ENCODE assay signal across 18 cellular contexts in the genomic region with DNA sequence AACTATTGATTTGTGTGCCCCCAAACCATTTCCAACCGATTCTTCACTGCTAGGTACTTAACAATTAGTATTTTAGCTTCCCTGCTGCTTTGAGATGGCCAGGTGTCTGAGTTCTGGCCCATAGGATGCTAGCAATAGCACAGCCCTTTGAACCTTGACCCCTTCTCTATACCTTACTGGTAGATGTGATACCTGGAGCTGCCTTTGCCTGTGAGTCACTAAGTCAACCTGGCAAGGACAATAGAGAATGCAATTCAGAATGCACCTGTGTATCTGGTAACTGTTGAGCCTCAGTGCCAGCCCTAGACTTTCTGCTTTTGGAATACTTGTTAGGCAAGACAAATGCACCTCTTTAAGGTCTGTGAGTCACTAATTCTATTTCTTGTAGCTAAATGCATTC.
DNase-seq lines count a peak whose midpoint lies in the region; ATAC-seq and TF ChIP-seq lines count a peak whose summit lies in the region.
"Had no signal": no experiment of that assay in that cellular context is flagged by ENCODE, and none has a peak within 500 bp of the region (broad histone marks: within the 10 kb centered on the region; RNA-seq: fewer than 3 reads in every experiment).

No MANE protein-coding gene starts in this region.

- BruUV-seq in Caco-2 (replicated peaks; lab: Mats Ljungman, UMichigan): no TSS peak

- H3K27me3 ChIP-seq in Caco-2 (replicated peaks; ENCODE audit: control insufficient read depth, insufficient read depth, low read length): no peaks in the 10 kb centered on the region
- H3K27me3 ChIP-seq: SJSA1 had no signal

- H3K9me3 Mint-ChIP-seq in Caco-2 (ENCODE audit: unreplicated experiment): no peaks in the 10 kb centered on the region
- no peaks in the 10 kb centered on the region for H3K9me3 Mint-ChIP-seq in activated naive CD4-positive, alpha-beta T cell treated with anti-CD3 and anti-CD28 coated beads for 36 hours

- CTCF ChIA-PET in Caco-2 (lab: Charles Lee): no interaction called here
- CTCF ChIA-PET in activated naive CD4-positive, alpha-beta T cell treated with anti-CD3 and anti-CD28 coated beads for 36 hours (lab: Charles Lee): no interaction called here

- no peak overlapping the region for H3K4me3 Mint-ChIP-seq in Caco-2 (ENCODE audit: unreplicated experiment)
- H3K4me3 Mint-ChIP-seq in activated naive CD4-positive, alpha-beta T cell treated with anti-CD3 and anti-CD28 coated beads for 36 hours: no peak overlapping the region

- H3K27ac Mint-ChIP-seq in Caco-2 (ENCODE audit: unreplicated experiment): no peak overlapping the region
- no peak overlapping the region for H3K27ac Mint-ChIP-seq in activated naive CD4-positive, alpha-beta T cell treated with anti-CD3 and anti-CD28 coated beads for 36 hours

- DNase-seq in Caco-2: peak; percentile 45 to 56
- peak; percentile 53 for DNase-seq in HT-29 (ENCODE audit: low spot score)
- DNase-seq in epithelial cell of esophagus (ENCODE audit: low read depth): peak; percentile 2
- DNase-seq in left colon: no peak
- DNase-seq in activated naive CD4-positive, alpha-beta T cell treated with anti-CD3 and anti-CD28 coated beads for 36 hours: no peak
- DNase-seq in NOMO-1 treated with DMSO at 0.1 percent for 48 hours (lab: John Stamatoyannopoulos, UW; ENCODE audit: unreplicated experiment): no peak
- DNase-seq: NCI-H1092, NCI-H1417 treated with DMSO at 0.1 percent for 48 hours, NCI-H187 treated with DMSO at 0.1 percent for 48 hours, NCI-H2107, NCI-H524, NCI-H774, Right ventricle myocardium superior, RPMI8226 had no signal

- POLR2A ChIA-PET in Caco-2 (lab: Charles Lee): no interaction called here

- ATAC-seq in left colon: peak; percentile 83
- ATAC-seq in GM18909 (IDR thresholded peaks at IDR 0.05; ENCODE audit: poor library complexity, unreplicated experiment): no peak
- ATAC-seq: GM12878, HCT116 had no signal

- H3K36me3 Mint-ChIP-seq in Caco-2 (ENCODE audit: insufficient read depth, unreplicated experiment): no peaks in the 10 kb centered on the region
- H3K36me3 Mint-ChIP-seq in activated naive CD4-positive, alpha-beta T cell treated with anti-CD3 and anti-CD28 coated beads for 36 hours (ENCODE audit: low read depth): no peaks in the 10 kb centered on the region

- H3K27me3 Mint-ChIP-seq in Caco-2 (ENCODE audit: insufficient read depth, unreplicated experiment): no peaks in the 10 kb centered on the region
- peaks cover 3% of the 10 kb centered on the region for H3K27me3 Mint-ChIP-seq in activated naive CD4-positive, alpha-beta T cell treated with anti-CD3 and anti-CD28 coated beads for 36 hours (ENCODE audit: low read depth)

- H3K36me3 ChIP-seq in Caco-2 (ENCODE audit: control insufficient read depth, insufficient read depth, low read length): no peaks in the 10 kb centered on the region
- H3K36me3 ChIP-seq: SJSA1 had no signal

- TF ChIP-seq CTCF in Caco-2 (IDR thresholded peaks at IDR 0.05; ENCODE audit: insufficient read depth in 1 of 2, low read depth in 1 of 2, low read length in 1 of 2, severe bottlenecking in 1 of 2, unreplicated experiment in 1 of 2) (no peak), epithelial cell of esophagus (IDR thresholded peaks at IDR 0.05; ENCODE audit: insufficient read depth, low read depth, low read length, missing control alignments) (no peak)

- H3K4me1 ChIP-seq in Caco-2: 0 out of 2 replicates have a peak, but pooled peaks cover 4% of the 10 kb centered on the region
- H3K4me1 ChIP-seq: SJSA1 had no signal

- no peak overlapping the region for H3K4me3 ChIP-seq in Caco-2 (ENCODE audit: low read depth, low read length)
- no peak overlapping the region for H3K4me3 ChIP-seq in epithelial cell of esophagus (ENCODE audit: low read length)
- H3K4me3 ChIP-seq: GM12878, SJSA1 had no signal

- intact Hi-C loops in Caco-2 (cut with micrococcal nuclease; ENCODE audit: unreplicated experiment): no loop called here
- intact Hi-C loops in left colon (cut with DNase I, micrococcal nuclease): no loop called here
- intact Hi-C loops in activated naive CD4-positive, alpha-beta T cell treated with anti-CD3 and anti-CD28 coated beads for 36 hours (cut with micrococcal nuclease): no loop called here

- no peaks in the 10 kb centered on the region for H3K4me1 Mint-ChIP-seq in Caco-2 (ENCODE audit: low read depth, unreplicated experiment)
- no peaks in the 10 kb centered on the region for H3K4me1 Mint-ChIP-seq in activated naive CD4-positive, alpha-beta T cell treated with anti-CD3 and anti-CD28 coated beads for 36 hours (ENCODE audit: low read depth)

- H3K9me3 ChIP-seq in Caco-2: no peaks in the 10 kb centered on the region
- H3K9me3 ChIP-seq: SJSA1 had no signal

Comparison
In these comparisons a context has a peak if more than half of its experiments do, and no peak if none do; other contexts are left out.
1. DNase-seq: peak in Caco-2 (2 of 2), HT-29 (single experiment) and epithelial cell of esophagus (single experiment); none in left colon (0 of 2), activated naive CD4-positive, alpha-beta T cell treated with anti-CD3 and anti-CD28 coated beads for 36 hours (single experiment) and NOMO-1 treated with DMSO at 0.1 percent for 48 hours (single experiment).